8 cellular contexts compared by ENCODE assay signal in the genomic region with DNA sequence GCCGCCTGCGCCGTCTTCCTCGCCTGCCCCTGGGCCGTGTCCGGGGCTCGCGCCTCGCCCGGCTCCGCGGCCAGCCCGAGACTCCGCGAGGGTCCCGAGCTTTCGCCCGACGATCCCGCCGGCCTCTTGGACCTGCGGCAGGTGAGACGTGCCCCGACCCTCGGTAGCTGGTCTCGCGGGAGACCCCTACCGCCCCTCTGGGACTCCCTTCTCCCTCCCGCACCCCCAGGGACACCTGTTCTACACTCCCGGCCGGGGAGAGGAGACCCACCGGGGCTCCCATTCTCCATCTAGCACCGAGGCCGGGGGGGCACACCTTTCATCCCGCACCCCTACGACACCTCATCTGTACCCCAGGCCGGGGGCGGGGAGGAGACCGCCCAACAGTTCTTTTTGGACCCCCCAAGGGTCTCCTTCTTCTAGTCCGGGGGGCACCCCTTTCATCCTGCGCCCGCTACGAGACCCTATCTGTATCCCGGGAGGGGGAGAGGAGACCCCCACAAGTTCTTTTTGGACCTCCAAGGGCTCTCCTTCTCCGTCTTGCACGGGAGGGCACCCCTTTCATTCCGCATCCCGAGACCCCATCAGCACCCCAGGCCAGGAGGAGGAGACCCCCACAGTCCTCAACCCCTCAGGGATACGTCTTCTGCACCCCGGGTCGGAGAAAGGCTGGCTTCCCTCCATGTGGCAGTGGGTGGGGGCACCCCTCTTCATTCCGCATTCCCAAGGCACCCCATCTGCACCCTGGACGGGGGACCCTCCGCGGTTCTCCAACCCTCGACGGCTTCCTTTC. TPM values are rescaled to one million over a fixed set of nuclear protein-coding genes. Genes with fewer than 3 reads are reported as not detected.
DNase-seq lines count a peak whose midpoint lies in the region; ATAC-seq and TF ChIP-seq lines count a peak whose summit lies in the region.

No MANE protein-coding gene starts in this region.

- CTCF ChIA-PET in CD4-positive, alpha-beta memory T cell (lab: Charles Lee; ENCODE audit: partially characterized antibody) = interaction anchor here (0.5 to 0.7 kb wide), 2 partner anchors 14 to 359 kb away, joined by 3 read pairs; no protein-coding TSS in a partner anchor

- H3K4me3 Mint-ChIP-seq in CD4-positive, alpha-beta memory T cell = peak overlapping the region; percentile 53 to 92 (median 76)
- H3K4me3 Mint-ChIP-seq in neural progenitor cell = peak overlapping the region; percentile 83

- H3K27ac Mint-ChIP-seq in CD4-positive, alpha-beta memory T cell = peak overlapping the region in 4 of 7 donors; percentile 1 to 79 (median 50)
- H3K27ac Mint-ChIP-seq in neural progenitor cell = no peak overlapping the region

- no peaks in the 10 kb centered on the region for H3K36me3 ChIP-seq in CD4-positive, alpha-beta memory T cell (ENCODE audit: insufficient read depth, low read length)
- H3K36me3 ChIP-seq in Loucy (ENCODE audit: insufficient read depth, low read length) = no peaks in the 10 kb centered on the region
- H3K36me3 ChIP-seq in ectodermal cell (ENCODE audit: control insufficient read depth, insufficient read depth, low read length) = no peaks in the 10 kb centered on the region
- no peaks in the 10 kb centered on the region for H3K36me3 ChIP-seq in neural progenitor cell

- H3K4me1 Mint-ChIP-seq in CD4-positive, alpha-beta memory T cell = peaks cover 27 to 54% (median 41%) of the 10 kb centered on the region in 4 donors
- H3K4me1 Mint-ChIP-seq in neural progenitor cell = peaks cover 25% of the 10 kb centered on the region

- no peak for DNase-seq in CD4-positive, alpha-beta memory T cell
- DNase-seq in neural progenitor cell (ENCODE audit: low spot score) (no peak), CD1c-positive myeloid dendritic cell (ENCODE audit: extremely low spot score) (no peak), GF-D8 (lab: John Stamatoyannopoulos, UW) (no peak)
- DNase-seq in activated CD4-positive, alpha-beta T cell treated with anti-CD3 and anti-CD28 coated beads, Interleukin-2, amount 50 U/mL, for 4 hours = no peak

- H3K36me3 Mint-ChIP-seq in CD4-positive, alpha-beta memory T cell = no peaks in the 10 kb centered on the region
- H3K36me3 Mint-ChIP-seq in neural progenitor cell = peaks cover 2% of the 10 kb centered on the region

- peaks cover 13% of the 10 kb centered on the region for H3K27me3 ChIP-seq in CD4-positive, alpha-beta memory T cell (ENCODE audit: insufficient read depth, low read length)
- H3K27me3 ChIP-seq in Loucy (ENCODE audit: insufficient read depth, low read length, poor library complexity, severe bottlenecking) (peaks cover 28% of the 10 kb centered on the region), ectodermal cell (ENCODE audit: control insufficient read depth, insufficient read depth, low read length, poor library complexity, severe bottlenecking) (peaks cover 62% of the 10 kb centered on the region), neural progenitor cell (peaks cover 75% of the 10 kb centered on the region)

- no peak for ATAC-seq in HG03571 (IDR thresholded peaks at IDR 0.05; ENCODE audit: unreplicated experiment)

- intact Hi-C loops in CD4-positive, alpha-beta memory T cell (cut with micrococcal nuclease) = loop anchor here (5.0 to 10.0 kb wide), 3 partner anchors 73 to 331 kb away; partner anchors contain the start of genes GPR108 and TRIP10

- peaks cover 36% of the 10 kb centered on the region for H3K4me1 ChIP-seq in CD4-positive, alpha-beta memory T cell (ENCODE audit: insufficient read depth, low read length)
- H3K4me1 ChIP-seq in Loucy (ENCODE audit: insufficient read depth, low read length, poor library complexity, severe bottlenecking) = peaks cover 11% of the 10 kb centered on the region
- H3K4me1 ChIP-seq in ectodermal cell (ENCODE audit: control insufficient read depth, insufficient read depth, low read length) = peaks cover 4% of the 10 kb centered on the region
- H3K4me1 ChIP-seq in neural progenitor cell = peaks cover 9% of the 10 kb centered on the region

- H3K27ac ChIP-seq in CD4-positive, alpha-beta memory T cell (ENCODE audit: low read depth, low read length) = peak overlapping the region; percentile 10
- H3K27ac ChIP-seq in ectodermal cell (ENCODE audit: insufficient read depth, low read depth, low read length, poor library complexity, severe bottlenecking) (no peak overlapping the region), neural progenitor cell (no peak overlapping the region)

- H3F3A ChIP-seq in Loucy (ENCODE audit: low read depth) (peaks cover 1% of the 10 kb centered on the region), neural progenitor cell (ENCODE audit: low read depth) (peaks cover 21% of the 10 kb centered on the region)

- POLR2A ChIA-PET in CD4-positive, alpha-beta memory T cell (lab: Charles Lee; ENCODE audit: partially characterized antibody) = interaction anchor here (1.0 to 1.2 kb wide), 5 partner anchors 15 to 138 kb away, joined by 3 to 7 read pairs (median 3); no protein-coding TSS in a partner anchor

- H4K20me1 ChIP-seq in Loucy (ENCODE audit: insufficient read depth, low read length, poor library complexity, severe bottlenecking) (no peaks in the 10 kb centered on the region), neural progenitor cell (ENCODE audit: low read depth) (peaks cover 11% of the 10 kb centered on the region)

- H3K4me2 ChIP-seq in Loucy (ENCODE audit: low read depth, low read length, poor library complexity, severe bottlenecking) = peak overlapping the region; percentile 77
- peak overlapping the region; percentile 91 for H3K4me2 ChIP-seq in neural progenitor cell

- H3K9me3 Mint-ChIP-seq in CD4-positive, alpha-beta memory T cell = peaks cover 0 to 3% (median 0%) of the 10 kb centered on the region in 8 donors
- peaks cover 2% of the 10 kb centered on the region for H3K9me3 Mint-ChIP-seq in neural progenitor cell

- H3K4me3 ChIP-seq in CD4-positive, alpha-beta memory T cell (ENCODE audit: low read length in 2 of 2) = peak overlapping the region; percentile 38 to 57
- H3K4me3 ChIP-seq in Loucy (ENCODE audit: low read length, poor library complexity, severe bottlenecking) = peak overlapping the region; percentile 67
- peak overlapping the region; percentile 40 for H3K4me3 ChIP-seq in ectodermal cell (ENCODE audit: insufficient read depth, low read depth, low read length)
- peak overlapping the region; percentile 52 for H3K4me3 ChIP-seq in neural progenitor cell

- TF ChIP-seq CTCF in Loucy (conservative IDR thresholded peaks at IDR 0.05; ENCODE audit: low read length) = no peak
- TF ChIP-seq CTCF in neural progenitor cell (IDR thresholded peaks at IDR 0.05) = no peak

- 26 to 32% methylated on average over 57 of the region's 57 CpGs for WGBS in ectodermal cell, 2 experiments

- peak overlapping the region; percentile 45 for H3K9ac ChIP-seq in Loucy (ENCODE audit: low read depth, low read length, poor library complexity, severe bottlenecking)
- H3K9ac ChIP-seq in neural progenitor cell = no peak overlapping the region

- H2AFZ ChIP-seq in Loucy (ENCODE audit: low read length) (peak overlapping the region; percentile 79), neural progenitor cell (replicated peaks) (peak overlapping the region; percentile 86)

- H3K79me2 ChIP-seq in Loucy (ENCODE audit: insufficient read depth, low read length) (no peaks in the 10 kb centered on the region), neural progenitor cell (ENCODE audit: low read depth) (no peaks in the 10 kb centered on the region)

- no peaks in the 10 kb centered on the region for H3K9me2 ChIP-seq in Loucy (replicated peaks; ENCODE audit: low read depth, low read length)

- peaks cover 18 to 24% of the 10 kb centered on the region in 2 donors for H3K27me3 Mint-ChIP-seq in CD4-positive, alpha-beta memory T cell
- H3K27me3 Mint-ChIP-seq in neural progenitor cell (ENCODE audit: insufficient read depth, low read depth) = peaks cover 53% of the 10 kb centered on the region

- no peaks in the 10 kb centered on the region for H3K9me3 ChIP-seq in CD4-positive, alpha-beta memory T cell (ENCODE audit: control insufficient read depth in 1 of 2, low read length in 2 of 2)
- H3K9me3 ChIP-seq in Loucy (ENCODE audit: insufficient read depth, low read depth, low read length) (no peaks in the 10 kb centered on the region), ectodermal cell (ENCODE audit: control insufficient read depth, low read length) (no peaks in the 10 kb centered on the region), neural progenitor cell (ENCODE audit: low read depth) (no peaks in the 10 kb centered on the region)

RNA-seq across cellular contexts. Expression of gene TNFSF9, which starts 0.5 kb away (rescaled TPM):
- under 1 TPM; 0.64 to 0.99 TPM for total RNA-seq in CD4-positive, alpha-beta memory T cell
- 1 to 10 TPM in 1 of 2 donors, under 1 TPM in 1; 0.29 to 3.3 TPM for polyA plus RNA-seq in CD4-positive, alpha-beta memory T cell
- 0.72 TPM for polyA plus RNA-seq in ectodermal cell (2013, experiment 1 of 4)
- polyA plus RNA-seq in ectodermal cell (2013, experiment 2 of 4) = 0.37 TPM
- polyA plus RNA-seq in ectodermal cell (2013, experiment 3 of 4) = 1.1 TPM
- 0.57 TPM for polyA plus RNA-seq in ectodermal cell (2013, experiment 4 of 4)
- total RNA-seq in neural progenitor cell (ENCODE audit: low replicate concordance) = 0.28 and 1.7 TPM in 2 replicates

RNA-seq across cellular contexts. Expression of gene TUBB4A, which starts 29.2 kb away (rescaled TPM):
- total RNA-seq in CD4-positive, alpha-beta memory T cell = 1 to 10 TPM; 3.9 to 4.7 TPM
- 1 to 10 TPM; 1.5 to 1.9 TPM for polyA plus RNA-seq in CD4-positive, alpha-beta memory T cell
- polyA plus RNA-seq in ectodermal cell (2013, experiment 1 of 4) = 12.6 TPM
- polyA plus RNA-seq in ectodermal cell (2013, experiment 2 of 4) = 15.5 TPM
- 13.0 TPM for polyA plus RNA-seq in ectodermal cell (2013, experiment 3 of 4)
- 14.7 TPM for polyA plus RNA-seq in ectodermal cell (2013, experiment 4 of 4)
- total RNA-seq in neural progenitor cell (ENCODE audit: low replicate concordance) = 2.4 and 7.3 TPM in 2 replicates

RNA-seq across cellular contexts. Expression of gene DENND1C, which starts 49.8 kb away (rescaled TPM):
- total RNA-seq in CD4-positive, alpha-beta memory T cell = 100 to 1,000 TPM; 105 to 113 TPM
- polyA plus RNA-seq in CD4-positive, alpha-beta memory T cell = 10 to 100 TPM; 39.6 to 77.8 TPM
- polyA plus RNA-seq in ectodermal cell (2013, experiment 1 of 4) = not detected
- polyA plus RNA-seq in ectodermal cell (2013, experiment 2 of 4) = 0.20 TPM
- polyA plus RNA-seq in ectodermal cell (2013, experiment 3 of 4) = not detected
- polyA plus RNA-seq in ectodermal cell (2013, experiment 4 of 4) = 0.24 TPM
- total RNA-seq in neural progenitor cell (ENCODE audit: low replicate concordance) = 0.19 TPM in 1 of 2 replicates, not detected in the other

RNA-seq across cellular contexts. Expression of gene CD70, which starts 59.6 kb away (rescaled TPM):
- 1 to 10 TPM; 1.9 to 3.0 TPM for total RNA-seq in CD4-positive, alpha-beta memory T cell
- 1 to 10 TPM; 1.8 to 1.9 TPM for polyA plus RNA-seq in CD4-positive, alpha-beta memory T cell
- not detected for polyA plus RNA-seq in ectodermal cell (2013, experiment 1 of 4)
- polyA plus RNA-seq in ectodermal cell (2013, experiment 2 of 4) = not detected
- not detected for polyA plus RNA-seq in ectodermal cell (2013, experiment 3 of 4)
- not detected for polyA plus RNA-seq in ectodermal cell (2013, experiment 4 of 4)
- total RNA-seq in neural progenitor cell (ENCODE audit: low replicate concordance) = 1.2 TPM in 1 of 2 replicates, not detected in the other

Comparison
In these comparisons a context has a peak if more than half of its experiments do, and no peak if none do; other contexts are left out.
1. RNA of gene DENND1C, which starts 49.8 kb away (total RNA-seq): 105 to 113 TPM in CD4-positive, alpha-beta memory T cell; 0.19 TPM in neural progenitor cell; every median in the first group is over 10 times any median in the second.
2. Peak in every context shown above with its lines, with median percentiles within 50 percentile points of each other: H3K4me3 ChIP-seq.